In genomic region chr2:64021578-64021977, GRCh38 we compare ENCODE assay signal across 10 cellular contexts. TPM values are rescaled to one million over a fixed set of nuclear protein-coding genes. Genes with fewer than 3 reads are reported as not detected.
DNase-seq lines count a peak whose midpoint lies in the region; ATAC-seq lines count a peak whose summit lies in the region.
"Had no signal": no experiment of that assay in that cellular context is flagged by ENCODE, and none has a peak within 500 bp of the region (broad histone marks: within the 10 kb centered on the region; RNA-seq: fewer than 3 reads in every experiment).

No MANE protein-coding gene starts in this region.

- peak overlapping the region in 2 of 3 donors; percentile 48 to 55 for H3K27ac Mint-ChIP-seq in CD4-positive, CD25-positive, alpha-beta regulatory T cell
- H3K27ac Mint-ChIP-seq in activated T-helper 2 cell treated with anti-CD3 and anti-CD28 coated beads, Interferon-gamma antibody, Interleukin-2, Interleukin-4, amounts not matched to agents 10 μg/mL and 5 μg/mL and 100 μg/mL, durations not matched to agents 14 hours and 24 hours and 36 hours = peak overlapping the region; percentile 39

- intact Hi-C loops in activated T-helper 2 cell treated with anti-CD3 and anti-CD28 coated beads, Interferon-gamma antibody, Interleukin-2, Interleukin-4, amounts not matched to agents 10 μg/mL and 5 μg/mL and 100 μg/mL, durations not matched to agents 14 hours and 24 hours and 36 hours (cut with micrococcal nuclease) = loop anchor here (5.0 kb wide), 3 partner anchors 39 to 179 kb away; partner anchors contain the start of gene UGP2
- intact Hi-C loops in aorta (cut with DNase I) = no loop called here

- no peaks in the 10 kb centered on the region for H3K27me3 ChIP-seq in CD4-positive, CD25-positive, alpha-beta regulatory T cell (ENCODE audit: control insufficient read depth, insufficient read depth, low read length)
- H3K27me3 ChIP-seq in GM23248 (replicated peaks; ENCODE audit: insufficient read depth) (no peaks in the 10 kb centered on the region), aorta (ENCODE audit: control insufficient read depth in 1 of 2, insufficient read depth in 2 of 2, low read length in 1 of 2) (no peaks in the 10 kb centered on the region)

- H2AFZ ChIP-seq in GM23248 = peak overlapping the region; percentile 72

- no peaks in the 10 kb centered on the region for H3K9me3 Mint-ChIP-seq in CD4-positive, CD25-positive, alpha-beta regulatory T cell
- H3K9me3 Mint-ChIP-seq in activated T-helper 2 cell treated with anti-CD3 and anti-CD28 coated beads, Interferon-gamma antibody, Interleukin-2, Interleukin-4, amounts not matched to agents 10 μg/mL and 5 μg/mL and 100 μg/mL, durations not matched to agents 14 hours and 24 hours and 36 hours = no peaks in the 10 kb centered on the region
- H3K9me3 Mint-ChIP-seq: HFFc6 had no signal

- no peaks in the 10 kb centered on the region for H3K9me3 ChIP-seq in CD4-positive, CD25-positive, alpha-beta regulatory T cell (ENCODE audit: control insufficient read depth in 2 of 2, low read length in 2 of 2)
- H3K9me3 ChIP-seq in GM23248 (ENCODE audit: low read depth) (no peaks in the 10 kb centered on the region), mesodermal cell (ENCODE audit: control insufficient read depth, low read length) (no peaks in the 10 kb centered on the region), aorta (ENCODE audit: control insufficient read depth, low read length) (no peaks in the 10 kb centered on the region)

- H3K36me3 Mint-ChIP-seq in CD4-positive, CD25-positive, alpha-beta regulatory T cell = peaks cover 3% of the 10 kb centered on the region
- peaks cover 9% of the 10 kb centered on the region for H3K36me3 Mint-ChIP-seq in activated T-helper 2 cell treated with anti-CD3 and anti-CD28 coated beads, Interferon-gamma antibody, Interleukin-2, Interleukin-4, amounts not matched to agents 10 μg/mL and 5 μg/mL and 100 μg/mL, durations not matched to agents 14 hours and 24 hours and 36 hours (ENCODE audit: low read depth)

- no peaks in the 10 kb centered on the region for H3K27me3 Mint-ChIP-seq in CD4-positive, CD25-positive, alpha-beta regulatory T cell
- no peaks in the 10 kb centered on the region for H3K27me3 Mint-ChIP-seq in activated T-helper 2 cell treated with anti-CD3 and anti-CD28 coated beads, Interferon-gamma antibody, Interleukin-2, Interleukin-4, amounts not matched to agents 10 μg/mL and 5 μg/mL and 100 μg/mL, durations not matched to agents 14 hours and 24 hours and 36 hours (ENCODE audit: low read depth)

- H4K20me1 ChIP-seq in GM23248 (ENCODE audit: insufficient read depth) = no peaks in the 10 kb centered on the region

- peaks cover 38% of the 10 kb centered on the region for H3K4me1 ChIP-seq in CD4-positive, CD25-positive, alpha-beta regulatory T cell (ENCODE audit: control insufficient read depth, insufficient read depth, low read length, poor library complexity, severe bottlenecking)
- H3K4me1 ChIP-seq in GM23248 (ENCODE audit: insufficient read depth) (peaks cover 18% of the 10 kb centered on the region; the same call in 1 of the 2 replicates), mesodermal cell (ENCODE audit: control insufficient read depth, insufficient read depth, low read length, poor library complexity, severe bottlenecking) (peaks cover 5% of the 10 kb centered on the region), aorta (ENCODE audit: control insufficient read depth in 1 of 2, insufficient read depth in 2 of 2, low read length in 2 of 2) (no peaks in the 10 kb centered on the region)

- DNase-seq in CD4-positive, CD25-positive, alpha-beta regulatory T cell = peak in 1 of 3 donors; percentile 21
- no peak for DNase-seq in GM23248
- DNase-seq in activated T-helper 2 cell treated with anti-CD3 and anti-CD28 coated beads, Interferon-gamma antibody, Interleukin-2, Interleukin-4, amounts not matched to agents 10 μg/mL and 5 μg/mL and 100 μg/mL, durations not matched to agents 14 hours and 24 hours and 36 hours (ENCODE audit: low spot score) = no peak
- no peak for DNase-seq in aorta
- DNase-seq in ACHN = no peak
- DNase-seq: HFFc6 had no signal

- peak overlapping the region in 3 of 4 donors; percentile 5 to 72 (median 35) for H3K4me3 Mint-ChIP-seq in CD4-positive, CD25-positive, alpha-beta regulatory T cell
- H3K4me3 Mint-ChIP-seq in activated T-helper 2 cell treated with anti-CD3 and anti-CD28 coated beads, Interferon-gamma antibody, Interleukin-2, Interleukin-4, amounts not matched to agents 10 μg/mL and 5 μg/mL and 100 μg/mL, durations not matched to agents 14 hours and 24 hours and 36 hours (ENCODE audit: low read depth) = no peak overlapping the region
- H3K4me3 Mint-ChIP-seq: HFFc6 had no signal

- no peaks in the 10 kb centered on the region for H3K36me3 ChIP-seq in CD4-positive, CD25-positive, alpha-beta regulatory T cell (ENCODE audit: control insufficient read depth, insufficient read depth, low read length)
- H3K36me3 ChIP-seq in GM23248 (ENCODE audit: low read depth) = no peaks in the 10 kb centered on the region
- H3K36me3 ChIP-seq in mesodermal cell (ENCODE audit: control insufficient read depth, insufficient read depth, low read length) = no peaks in the 10 kb centered on the region
- H3K36me3 ChIP-seq in aorta (ENCODE audit: control insufficient read depth in 1 of 2, insufficient read depth in 2 of 2, low read length in 1 of 2) = no peaks in the 10 kb centered on the region

- peak overlapping the region; percentile 36 for H3K9ac ChIP-seq in GM23248

- no peak for ATAC-seq in CD4-positive, CD25-positive, alpha-beta regulatory T cell (ENCODE audit: low read depth in 2 of 2)
- ATAC-seq in GM21825 (IDR thresholded peaks at IDR 0.05; ENCODE audit: unreplicated experiment) (no peak), aorta (ENCODE audit: low FRiP score) (no peak), HG02763 (IDR thresholded peaks at IDR 0.05; ENCODE audit: unreplicated experiment) (no peak)

- peak overlapping the region; percentile 47 for H3K27ac ChIP-seq in CD4-positive, CD25-positive, alpha-beta regulatory T cell (ENCODE audit: insufficient read depth, low read length, poor library complexity, severe bottlenecking)
- no peak overlapping the region for H3K27ac ChIP-seq in GM23248
- peak overlapping the region; percentile 3 for H3K27ac ChIP-seq in mesodermal cell (ENCODE audit: low read depth, low read length, severe bottlenecking)
- H3K27ac ChIP-seq in aorta (ENCODE audit: low read depth in 1 of 2, low read length in 2 of 2) = no peak overlapping the region
- H3K27ac ChIP-seq: HL-60 had no signal

- peak overlapping the region; percentile 39 for H3K4me3 ChIP-seq in CD4-positive, CD25-positive, alpha-beta regulatory T cell (ENCODE audit: low read depth, low read length)
- H3K4me3 ChIP-seq in GM23248 (no peak overlapping the region), mesodermal cell (ENCODE audit: extremely low read depth, insufficient read depth, low read length, poor library complexity, severe bottlenecking) (no peak overlapping the region), aorta (ENCODE audit: low read length in 2 of 2) (no peak overlapping the region)

- no peaks in the 10 kb centered on the region for H3K9me2 ChIP-seq in GM23248 (ENCODE audit: insufficient read depth)

- H3K4me1 Mint-ChIP-seq in CD4-positive, CD25-positive, alpha-beta regulatory T cell = peaks cover 27 to 51% (median 38%) of the 10 kb centered on the region in 4 donors
- H3K4me1 Mint-ChIP-seq in activated T-helper 2 cell treated with anti-CD3 and anti-CD28 coated beads, Interferon-gamma antibody, Interleukin-2, Interleukin-4, amounts not matched to agents 10 μg/mL and 5 μg/mL and 100 μg/mL, durations not matched to agents 14 hours and 24 hours and 36 hours (ENCODE audit: low read depth) = peaks cover 39% of the 10 kb centered on the region

- no peak overlapping the region for H3K4me2 ChIP-seq in GM23248 (ENCODE audit: unreplicated experiment)

- WGBS in GM23248 (ENCODE audit: low coverage in 1 of 2, low lambda C conversion rate in 2 of 2, missing lambda C conversion rate in 2 of 2), 2 experiments = 48 to 49% methylated on average over 2 of the region's 2 CpGs
- WGBS in mesodermal cell (ENCODE audit: insufficient coverage in 2 of 2), 2 experiments = 80 to 100% methylated on average over 1 of the region's 2 CpGs
- 72 to 76% methylated on average over 2 of the region's 2 CpGs for WGBS in aorta, 2 donors

- peaks cover 23% of the 10 kb centered on the region for H3F3A ChIP-seq in GM23248 (ENCODE audit: insufficient read depth)

- in situ Hi-C loops in GM23248 (cut with MboI) (no loop called here), ACHN (cut with HindIII; ENCODE audit: low pct_ligation_motif_present, low pct_unique_long_range_greater_than_20kb, low sequenced_read_pairs) (no loop called here)

- H3K79me2 ChIP-seq in GM23248 (ENCODE audit: insufficient read depth) = peaks cover 20% of the 10 kb centered on the region

RNA-seq across cellular contexts. Expression of gene VPS54, which starts 2.4 kb away (rescaled TPM):
- total RNA-seq in CD4-positive, CD25-positive, alpha-beta regulatory T cell = 20.7 TPM
- polyA plus RNA-seq in CD4-positive, CD25-positive, alpha-beta regulatory T cell = 10 to 100 TPM in 3 of 4 donors, 1 to 10 TPM in 1; 6.4 to 13.6 (median 11.3) TPM
- 12.9 and 17.5 TPM in 2 replicates for total RNA-seq in GM23248 (2014; rRNA removed; shearing (Covaris generic))
- polyA plus RNA-seq in GM23248 (2016; fragmentation: Nextera tagmentation; extraction: Ambion mirVana) (5.9 and 6.5 TPM in 2 replicates), aorta (10 to 100 TPM; 10.9 to 22.9 TPM)
- total RNA-seq in activated T-helper 2 cell treated with anti-CD3 and anti-CD28 coated beads, Interferon-gamma antibody, Interleukin-2, Interleukin-4, amounts not matched to agents 10 μg/mL and 5 μg/mL and 100 μg/mL, durations not matched to agents 14 hours and 24 hours and 36 hours = 15.9 and 16.0 TPM in 2 replicates
- 30.0 TPM for polyA plus RNA-seq in mesodermal cell (2013, experiment 1 of 2)
- polyA plus RNA-seq in mesodermal cell (2013, experiment 2 of 2) = 31.9 TPM
- total RNA-seq in aorta = 10 to 100 TPM; 22.0 to 24.4 TPM

Comparison
In these comparisons a context has a peak if more than half of its experiments do, and no peak if none do; other contexts are left out.
1. H3K27ac ChIP-seq: peak in CD4-positive, CD25-positive, alpha-beta regulatory T cell (single experiment) and mesodermal cell (single experiment); none in GM23248 (single experiment) and aorta (0 of 2).